In the genomic region with DNA sequence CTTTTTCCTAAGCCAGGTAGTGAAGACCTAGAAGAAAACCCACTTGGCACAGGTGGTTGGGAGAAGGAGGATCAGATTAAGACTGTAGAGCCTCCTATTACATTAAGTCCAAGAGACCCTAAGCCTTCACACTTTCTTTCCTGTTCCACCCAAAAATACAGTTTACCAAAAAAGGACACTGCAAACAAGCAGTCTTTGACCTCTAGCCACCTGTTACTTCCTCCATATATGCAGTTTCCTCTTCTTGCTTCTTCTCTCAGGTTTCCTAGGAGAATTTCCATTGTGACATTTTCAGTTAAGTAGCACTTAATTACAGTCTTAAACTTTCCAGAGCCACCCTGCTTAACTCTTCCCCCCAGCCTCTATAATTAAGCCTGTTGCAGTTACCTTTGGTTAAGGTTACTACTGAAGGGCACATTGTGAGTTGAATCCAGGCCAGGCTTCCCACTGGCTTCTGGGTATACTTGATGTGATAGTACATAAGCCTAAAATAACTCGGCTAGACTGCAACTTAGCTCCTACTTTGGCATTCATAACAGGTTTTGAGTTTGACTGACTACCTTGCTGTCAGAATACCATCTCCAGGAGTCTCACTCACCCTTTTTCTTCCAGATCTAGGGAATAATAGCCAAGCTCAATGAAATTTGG, we compare ENCODE assay signal across 31 cellular contexts.
DNase-seq lines count a peak whose midpoint lies in the region; ATAC-seq, FAIRE-seq and TF ChIP-seq lines count a peak whose summit lies in the region.
"Had no signal": no experiment of that assay in that cellular context is flagged by ENCODE, and none has a peak within 500 bp of the region (broad histone marks: within the 10 kb centered on the region; RNA-seq: fewer than 3 reads in every experiment).

No MANE protein-coding gene starts in this region.

- TF ChIP-seq EP300 in HepG2 (IDR thresholded peaks at IDR 0.05; ENCODE audit: low read depth in 2 of 2, low read length in 2 of 2) (no peak), HepG2 (CRISPR knock-in tag; IDR thresholded peaks at IDR 0.05; ENCODE audit: borderline replicate concordance) (no peak)

- DNase-seq in GM23338 (ENCODE audit: low spot score) = no peak
- DNase-seq in NCI-H2227 (lab: John Stamatoyannopoulos, UW; ENCODE audit: unreplicated experiment) = peak; percentile 11
- DNase-seq in Right ventricle myocardium inferior (ENCODE audit: missing footprints) = no peak
- DNase-seq in HepG2 (ENCODE audit: low spot score) = no peak
- no peak for DNase-seq in mesenchymal stem cell
- DNase-seq in dedifferentiated amniotic fluid mesenchymal stem cell (ENCODE audit: extremely low spot score) = no peak
- no peak for DNase-seq in dermis blood vessel endothelial cell
- no peak for DNase-seq in GM19238 (ENCODE audit: insufficient read length, low spot score)
- DNase-seq: activated CD4-positive, alpha-beta memory T cell treated with anti-CD3 and anti-CD28 coated beads, Interleukin-2, amount 10 ng/mL, durations not matched to agents 7 days and 5 days; activated CD4-positive, CD25-positive, alpha-beta regulatory T cell; activated gamma-delta T cell treated with Interleukin-2 at 50 U/mL for 16 hours; activated T-cell treated with anti-CD3 and anti-CD28 coated beads for 4 hours; amygdala; caudate nucleus; CD8-positive, alpha-beta T cell; DMS53; foreskin melanocyte; GF-D8; H9; kidney glomerular epithelial cell; NCI-H1417 treated with DMSO at 0.1 percent for 48 hours; NCI-H2171 treated with DMSO at 0.1 percent for 48 hours; NCI-H748 treated with DMSO at 0.1 percent for 48 hours; small intestine; stimulated activated CD4-positive, alpha-beta T cell treated with anti-CD3 and anti-CD28 coated beads, Interleukin-2, amount 100 ng/mL, for 48 hours; stimulated activated naive CD8-positive, alpha-beta T cell treated with anti-CD3 and anti-CD28 coated beads, Interleukin-15, Interleukin-2, amounts not matched to agents 100 U/mL and 50 U/mL, for 24 hours; trophoblast cell had no signal

- H4K91ac ChIP-seq in mesenchymal stem cell (ENCODE audit: low read length) = no peak overlapping the region

- no TSS peak for BruUV-seq in HepG2 (replicated peaks; lab: Mats Ljungman, UMichigan)

- H2BK15ac ChIP-seq in mesenchymal stem cell (ENCODE audit: low read depth, poor library complexity, severe bottlenecking) = no peak overlapping the region

- no peak for TF ChIP-seq RAD21 in HepG2 (CRISPR knock-in tag; IDR thresholded peaks at IDR 0.05)

- H3K27me3 ChIP-seq in GM23338 (ENCODE audit: insufficient read depth) (no peaks in the 10 kb centered on the region), HepG2 (ENCODE audit: control insufficient read depth in 1 of 2, insufficient read depth in 2 of 2, low read length in 2 of 2) (no peaks in the 10 kb centered on the region), mesenchymal stem cell (ENCODE audit: control insufficient read depth in 1 of 2, insufficient read depth in 1 of 2, low read length in 2 of 2) (peaks cover 4 to 15% of the 10 kb centered on the region in 2 experiments)

- no peak overlapping the region for H3K18ac ChIP-seq in mesenchymal stem cell (ENCODE audit: low read depth in 1 of 2, low read length in 2 of 2)

- H3K9me3 Mint-ChIP-seq in GM23338 = no peaks in the 10 kb centered on the region
- H3K9me3 Mint-ChIP-seq: activated CD4-positive, alpha-beta memory T cell treated with anti-CD3 and anti-CD28 coated beads, Interleukin-2, amount 10 ng/mL, durations not matched to agents 7 days and 5 days; CD8-positive, alpha-beta T cell; H9 had no signal

- peak overlapping the region; percentile 12; the same call in 1 of the 2 replicates for H3K9ac ChIP-seq in HepG2 (ENCODE audit: insufficient read depth, low read depth, low read length)
- H3K9ac ChIP-seq in mesenchymal stem cell (ENCODE audit: low read length) = no peak overlapping the region
- H3K9ac ChIP-seq: KMS-11 had no signal

- no peaks in the 10 kb centered on the region for H3K9me3 ChIP-seq in HepG2 (ENCODE audit: low read length)
- no peaks in the 10 kb centered on the region for H3K9me3 ChIP-seq in mesenchymal stem cell (ENCODE audit: control insufficient read depth, low read length)

- FAIRE-seq in HepG2 (lab: Jason Lieb, UNC) = no peak
- FAIRE-seq: small intestine had no signal

- no peaks in the 10 kb centered on the region for H3F3A ChIP-seq in GM23338 (replicated peaks; ENCODE audit: low read depth)

- H4K20me1 ChIP-seq in GM23338 (replicated peaks; ENCODE audit: insufficient read depth) (0 out of 2 replicates have a peak, but pooled peaks cover 5% of the 10 kb centered on the region), HepG2 (ENCODE audit: insufficient read depth, low read length) (no peaks in the 10 kb centered on the region)

- POLR2A ChIA-PET in HepG2 (lab: Yijun Ruan, JAX) = interaction anchor here (6.5 kb wide), 1 partner anchor 19 kb away, joined by 114 read pairs; no protein-coding TSS in a partner anchor

- H3K4ac ChIP-seq in mesenchymal stem cell (ENCODE audit: low read depth in 1 of 2, low read length in 2 of 2) = no peak overlapping the region

- in situ Hi-C loops in HepG2 (cut with HindIII; ENCODE audit: extremely low pct_ligation_motif_present, low pct_unique_long_range_greater_than_20kb) = no loop called here

- H2BK120ac ChIP-seq in mesenchymal stem cell (ENCODE audit: low read depth, low read length) = no peak overlapping the region

- no peak overlapping the region for H3K4me3 Mint-ChIP-seq in GM23338
- H3K4me3 Mint-ChIP-seq: activated CD4-positive, alpha-beta memory T cell treated with anti-CD3 and anti-CD28 coated beads, Interleukin-2, amount 10 ng/mL, durations not matched to agents 7 days and 5 days; CD8-positive, alpha-beta T cell; H9; neural crest cell had no signal

- no peak overlapping the region for H3K23ac ChIP-seq in mesenchymal stem cell (ENCODE audit: low read length in 2 of 2)

- H3K4me2 ChIP-seq in GM23338 = no peak overlapping the region
- no peak overlapping the region for H3K4me2 ChIP-seq in HepG2 (ENCODE audit: low read depth, low read length)
- H3K4me2 ChIP-seq in mesenchymal stem cell (ENCODE audit: low read length, poor library complexity, severe bottlenecking) = no peak overlapping the region
- H3K4me2 ChIP-seq: KMS-11 had no signal

- H3K4me3 ChIP-seq in GM23338 (no peak overlapping the region), HepG2 (replicated peaks in 1 of 3; ENCODE audit: insufficient read depth in 1 of 3, low read depth in 2 of 3, low read length in 3 of 3) (no peak overlapping the region), mesenchymal stem cell (ENCODE audit: insufficient read depth in 1 of 2, low read depth in 1 of 2, low read length in 2 of 2) (no peak overlapping the region)

- H3K27ac ChIP-seq in GM23338 (ENCODE audit: low read depth) (no peak overlapping the region), HepG2 (ENCODE audit: extremely low read length, insufficient read depth, low read length) (peak overlapping the region; percentile 45), mesenchymal stem cell (ENCODE audit: low read length, poor library complexity, severe bottlenecking) (no peak overlapping the region)
- H3K27ac ChIP-seq: KMS-11 had no signal

- CTCF ChIA-PET in HepG2 (lab: Yijun Ruan, JAX; ENCODE audit: low intra/inter-chr PET ratio, low total read pairs) = no interaction called here

- H3K9me2 ChIP-seq in GM23338 (ENCODE audit: insufficient read depth) = no peaks in the 10 kb centered on the region

- H4K8ac ChIP-seq in mesenchymal stem cell (ENCODE audit: low read length) = no peak overlapping the region

- no peak for ATAC-seq in GM23338
- ATAC-seq in Right ventricle myocardium inferior = peak; percentile 86
- ATAC-seq in HepG2 = no peak
- ATAC-seq: CD8-positive, alpha-beta T cell; Panc1; stimulated activated naive CD8-positive, alpha-beta T cell treated with anti-CD3 and anti-CD28 coated beads, Interleukin-15, Interleukin-2, amounts not matched to agents 100 U/mL and 50 U/mL, for 24 hours had no signal

- 0 out of 2 replicates have a peak overlapping the region, but pooled peaks have one; percentile 70 for H3K27ac Mint-ChIP-seq in GM23338
- H3K27ac Mint-ChIP-seq: activated CD4-positive, alpha-beta memory T cell treated with anti-CD3 and anti-CD28 coated beads, Interleukin-2, amount 10 ng/mL, durations not matched to agents 7 days and 5 days; CD8-positive, alpha-beta T cell; H9 had no signal

- WGBS in HepG2 (ENCODE audit: low lambda C conversion rate) = 88% methylated on average over 1 of the region's 1 CpG
- 82% methylated on average over 1 of the region's 1 CpG for WGBS in mesenchymal stem cell

- no peak overlapping the region for H3K14ac ChIP-seq in mesenchymal stem cell (ENCODE audit: low read length in 2 of 2)

- H3K36me3 ChIP-seq in GM23338 (ENCODE audit: insufficient read depth) = no peaks in the 10 kb centered on the region
- no peaks in the 10 kb centered on the region for H3K36me3 ChIP-seq in HepG2 (replicated peaks in 1 of 2; ENCODE audit: control insufficient read depth in 1 of 2, insufficient read depth in 2 of 2, low read length in 2 of 2)
- no peaks in the 10 kb centered on the region for H3K36me3 ChIP-seq in mesenchymal stem cell (ENCODE audit: control insufficient read depth in 1 of 2, insufficient read depth in 2 of 2, low read depth in 1 of 2, low read length in 2 of 2)

- H2BK5ac ChIP-seq in mesenchymal stem cell (ENCODE audit: low read depth, low read length, poor library complexity, severe bottlenecking) = no peak overlapping the region

- H3K36me3 Mint-ChIP-seq in GM23338 (ENCODE audit: low read depth) = no peaks in the 10 kb centered on the region
- H3K36me3 Mint-ChIP-seq: CD8-positive, alpha-beta T cell had no signal

- TF ChIP-seq POLR2A in HepG2 (IDR thresholded peaks at IDR 0.05; ENCODE audit: insufficient read depth in 1 of 2, low read depth in 2 of 2, low read length in 2 of 2) = no peak

- peaks cover 3% of the 10 kb centered on the region for H3K27me3 Mint-ChIP-seq in GM23338 (ENCODE audit: insufficient read depth, low read depth, poor library complexity)
- H3K27me3 Mint-ChIP-seq: progenitor cell of endocrine pancreas had no signal

- H2AK5ac ChIP-seq in mesenchymal stem cell (ENCODE audit: low read length, severe bottlenecking) = no peak overlapping the region

- H3K79me2 ChIP-seq in GM23338 (replicated peaks; ENCODE audit: insufficient read depth) = no peaks in the 10 kb centered on the region
- H3K79me2 ChIP-seq in HepG2 (ENCODE audit: insufficient read depth, low read length) = peaks cover 39% of the 10 kb centered on the region

- H3K79me1 ChIP-seq in mesenchymal stem cell (replicated peaks; ENCODE audit: low read length, poor library complexity, severe bottlenecking) = no peaks in the 10 kb centered on the region

- peaks cover 12% of the 10 kb centered on the region; the same call in 2 of the 3 replicates for H3K4me1 Mint-ChIP-seq in GM23338

- H3K4me1 ChIP-seq in GM23338 (ENCODE audit: insufficient read depth) (0 out of 2 replicates have a peak, but pooled peaks cover 4% of the 10 kb centered on the region), HepG2 (ENCODE audit: insufficient read depth, low read length) (peaks cover 94% of the 10 kb centered on the region), mesenchymal stem cell (ENCODE audit: control insufficient read depth, insufficient read depth, low read depth, low read length) (no peaks in the 10 kb centered on the region)

- TF ChIP-seq CTCF in GM23338 (conservative IDR thresholded peaks at IDR 0.05; ENCODE audit: low read depth in 2 of 2) (no peak), HepG2 (CRISPR knock-in tag; IDR thresholded peaks at IDR 0.05) (no peak)

- no peak overlapping the region for H2BK12ac ChIP-seq in mesenchymal stem cell (ENCODE audit: low read length in 2 of 2)

- intact Hi-C loops in Right ventricle myocardium inferior (cut with DNase I) = loop anchor here (2.0 kb wide), 1 partner anchor 13 kb away; no protein-coding TSS in a partner anchor
- intact Hi-C loops in HepG2 (cut with micrococcal nuclease; ENCODE audit: unreplicated experiment) = no loop called here

- H2AFZ ChIP-seq in GM23338 (no peak overlapping the region), HepG2 (ENCODE audit: low read length) (no peak overlapping the region), mesenchymal stem cell (ENCODE audit: low read depth, low read length) (no peak overlapping the region)
